In the genomic region with DNA sequence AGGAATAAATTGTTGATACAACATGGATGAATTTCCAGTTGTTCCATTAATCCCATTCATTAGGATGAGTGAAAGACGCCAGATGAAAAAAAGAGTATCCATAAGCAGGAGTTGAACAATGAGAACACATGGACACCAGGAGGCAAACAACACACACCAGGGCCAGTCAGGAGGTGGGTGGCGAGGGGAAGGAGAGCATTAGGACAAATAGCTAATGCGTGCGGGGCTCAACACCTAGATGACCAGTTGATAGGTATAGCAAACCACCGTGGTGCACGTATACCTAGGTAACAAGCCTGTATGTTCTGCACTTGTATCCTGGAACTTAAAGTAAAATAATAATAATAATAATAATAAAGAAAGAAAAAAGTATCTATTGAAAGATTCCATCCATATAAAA, we compare ENCODE assay signal across 35 cellular contexts. TPM values are rescaled to one million over a fixed set of nuclear protein-coding genes. Genes with fewer than 3 reads are reported as not detected.
"Had no signal": no experiment of that assay in that cellular context is flagged by ENCODE, and none has a peak within 500 bp of the region (broad histone marks: within the 10 kb centered on the region; RNA-seq: fewer than 3 reads in every experiment).

No MANE protein-coding gene starts in this region.

- H3K4me1 ChIP-seq: adrenal gland, breast epithelium had no signal

- H3K4me3 Mint-ChIP-seq: activated CD4-positive, alpha-beta memory T cell treated with anti-CD3 and anti-CD28 coated beads for 36 hours; activated CD4-positive, alpha-beta T cell treated with anti-CD3 and anti-CD28 coated beads, Interleukin-2, amount 10 ng/mL, durations not matched to agents 7 days and 5 days; activated naive CD4-positive, alpha-beta T cell treated with anti-CD3 and anti-CD28 coated beads, Interleukin-2, amount 10 ng/mL, durations not matched to agents 7 days and 5 days; activated naive CD8-positive, alpha-beta T cell treated with anti-CD3 and anti-CD28 coated beads, Interleukin-2, amount 10 ng/mL, durations not matched to agents 7 days and 5 days; activated T-cell treated with anti-CD3 and anti-CD28 coated beads, Interleukin-2, amount 50 U/mL, for 24 hours; activated T-helper 1 cell treated with anti-CD3 and anti-CD28 coated beads, Interleukin-12 subunit alpha, Interleukin-12 subunit beta, Interleukin-2, Interleukin-4 antibody, amounts not matched to agents 30 ng/mL and 10 ng/mL and 1 ng/mL, durations not matched to agents 14 hours and 24 hours and 36 hours had no signal

- H3K27ac ChIP-seq: adrenal gland, breast epithelium, KMS-11, SJCRH30, VCaP had no signal

- DNase-seq: activated CD4-positive, alpha-beta memory T cell treated with anti-CD3 and anti-CD28 coated beads for 36 hours; activated CD4-positive, alpha-beta T cell treated with anti-CD3 and anti-CD28 coated beads, Interleukin-2, amount 10 ng/mL, durations not matched to agents 7 days and 5 days; activated CD4-positive, CD25-positive, alpha-beta regulatory T cell; activated gamma-delta T cell; activated naive CD4-positive, alpha-beta T cell treated with anti-CD3 and anti-CD28 coated beads, Interleukin-2, amount 10 ng/mL, durations not matched to agents 7 days and 5 days; activated naive CD8-positive, alpha-beta T cell treated with anti-CD3 and anti-CD28 coated beads, Interleukin-2, amount 10 ng/mL, durations not matched to agents 7 days and 5 days; activated T-cell treated with anti-CD3 and anti-CD28 coated beads, Interleukin-2, amount 50 U/mL, for 24 hours; anterior cingulate cortex; central memory CD4-positive, alpha-beta T cell; MG63; MV-4-11; NCI-H1092 treated with DMSO at 0.1 percent for 48 hours; NCI-H1417 treated with DMSO at 0.1 percent for 48 hours; NCI-H1694; NCI-H2029; NCI-H2107; NCI-H2171 treated with DMSO at 0.1 percent for 48 hours; NCI-H226; NCI-H526; NCI-H774; Right ventricle myocardium superior; SJCRH30; SK-N-SH; T-helper 1 cell had no signal

- H3K9me3 ChIP-seq: adrenal gland, breast epithelium, MG63, SJCRH30, SK-N-SH had no signal

- H3K27me3 ChIP-seq: breast epithelium, SJCRH30 had no signal

- H3K4me3 ChIP-seq: adrenal gland, breast epithelium, MG63, SJCRH30 had no signal

- H3K36me3 ChIP-seq: adrenal gland, breast epithelium, MG63, SJCRH30 had no signal

- H3K9me2 ChIP-seq: SK-N-SH had no signal

- H3K9me3 Mint-ChIP-seq: activated CD4-positive, alpha-beta memory T cell treated with anti-CD3 and anti-CD28 coated beads for 36 hours; activated CD4-positive, alpha-beta T cell treated with anti-CD3 and anti-CD28 coated beads, Interleukin-2, amount 10 ng/mL, durations not matched to agents 7 days and 5 days; activated naive CD4-positive, alpha-beta T cell treated with anti-CD3 and anti-CD28 coated beads, Interleukin-2, amount 10 ng/mL, durations not matched to agents 7 days and 5 days; activated naive CD8-positive, alpha-beta T cell treated with anti-CD3 and anti-CD28 coated beads, Interleukin-2, amount 10 ng/mL, durations not matched to agents 7 days and 5 days; activated T-cell treated with anti-CD3 and anti-CD28 coated beads, Interleukin-2, amount 50 U/mL, for 24 hours; activated T-helper 1 cell treated with anti-CD3 and anti-CD28 coated beads, Interleukin-12 subunit alpha, Interleukin-12 subunit beta, Interleukin-2, Interleukin-4 antibody, amounts not matched to agents 30 ng/mL and 10 ng/mL and 1 ng/mL, durations not matched to agents 14 hours and 24 hours and 36 hours had no signal

- H3K4me2 ChIP-seq: KMS-11, SK-N-SH had no signal

- H3K27ac Mint-ChIP-seq: activated CD4-positive, alpha-beta memory T cell treated with anti-CD3 and anti-CD28 coated beads for 36 hours; activated CD4-positive, alpha-beta T cell treated with anti-CD3 and anti-CD28 coated beads, Interleukin-2, amount 10 ng/mL, durations not matched to agents 7 days and 5 days; activated naive CD4-positive, alpha-beta T cell treated with anti-CD3 and anti-CD28 coated beads, Interleukin-2, amount 10 ng/mL, durations not matched to agents 7 days and 5 days; activated naive CD8-positive, alpha-beta T cell treated with anti-CD3 and anti-CD28 coated beads, Interleukin-2, amount 10 ng/mL, durations not matched to agents 7 days and 5 days; activated T-cell treated with anti-CD3 and anti-CD28 coated beads, Interleukin-2, amount 50 U/mL, for 24 hours; activated T-helper 1 cell treated with anti-CD3 and anti-CD28 coated beads, Interleukin-12 subunit alpha, Interleukin-12 subunit beta, Interleukin-2, Interleukin-4 antibody, amounts not matched to agents 30 ng/mL and 10 ng/mL and 1 ng/mL, durations not matched to agents 14 hours and 24 hours and 36 hours had no signal

- H3K9ac ChIP-seq: KMS-11, SK-N-SH had no signal

RNA-seq across cellular contexts. Expression of a gene that starts 13.2 kb away (rescaled TPM):
- total RNA-seq: activated CD4-positive, alpha-beta memory T cell treated with anti-CD3 and anti-CD28 coated beads for 36 hours; activated CD4-positive, alpha-beta T cell treated with anti-CD3 and anti-CD28 coated beads, Interleukin-2, amount 10 ng/mL, durations not matched to agents 7 days and 5 days; activated CD8-positive, alpha-beta memory T cell treated with anti-CD3 and anti-CD28 coated beads for 36 hours; activated naive CD8-positive, alpha-beta T cell treated with anti-CD3 and anti-CD28 coated beads, Interleukin-2, amount 10 ng/mL, durations not matched to agents 7 days and 5 days; activated T-helper 1 cell treated with anti-CD3 and anti-CD28 coated beads, Interleukin-12 subunit alpha, Interleukin-12 subunit beta, Interleukin-2, Interleukin-4 antibody, amounts not matched to agents 30 ng/mL and 10 ng/mL and 1 ng/mL, durations not matched to agents 14 hours and 24 hours and 36 hours; adrenal gland; chondrocyte; NCI-H460; OCI-LY7; Right ventricle myocardium superior; RPMI7951; SJCRH30; T-helper 2 cell treated with Interferon-gamma antibody and Interleukin-4, amounts not matched to agents 100 ng/mL and 5 ng/mL, for 36 hours had no signal

RNA-seq across cellular contexts. Expression of a gene that starts 14.6 kb away (rescaled TPM):
- total RNA-seq: activated CD4-positive, alpha-beta memory T cell treated with anti-CD3 and anti-CD28 coated beads for 36 hours; activated CD4-positive, alpha-beta T cell treated with anti-CD3 and anti-CD28 coated beads, Interleukin-2, amount 10 ng/mL, durations not matched to agents 7 days and 5 days; activated CD8-positive, alpha-beta memory T cell treated with anti-CD3 and anti-CD28 coated beads for 36 hours; activated naive CD8-positive, alpha-beta T cell treated with anti-CD3 and anti-CD28 coated beads, Interleukin-2, amount 10 ng/mL, durations not matched to agents 7 days and 5 days; activated T-helper 1 cell treated with anti-CD3 and anti-CD28 coated beads, Interleukin-12 subunit alpha, Interleukin-12 subunit beta, Interleukin-2, Interleukin-4 antibody, amounts not matched to agents 30 ng/mL and 10 ng/mL and 1 ng/mL, durations not matched to agents 14 hours and 24 hours and 36 hours; adrenal gland; breast epithelium; chondrocyte; NCI-H460; OCI-LY7; Right ventricle myocardium superior; RPMI7951; SJCRH30; T-helper 2 cell treated with Interferon-gamma antibody and Interleukin-4, amounts not matched to agents 100 ng/mL and 5 ng/mL, for 36 hours had no signal

RNA-seq across cellular contexts. Expression of a gene that starts 28.9 kb away (rescaled TPM):
- total RNA-seq: NCI-H460, OCI-LY7, RPMI7951 had no signal
